ENCODE assay signal across 8 cellular contexts in the genomic region with DNA sequence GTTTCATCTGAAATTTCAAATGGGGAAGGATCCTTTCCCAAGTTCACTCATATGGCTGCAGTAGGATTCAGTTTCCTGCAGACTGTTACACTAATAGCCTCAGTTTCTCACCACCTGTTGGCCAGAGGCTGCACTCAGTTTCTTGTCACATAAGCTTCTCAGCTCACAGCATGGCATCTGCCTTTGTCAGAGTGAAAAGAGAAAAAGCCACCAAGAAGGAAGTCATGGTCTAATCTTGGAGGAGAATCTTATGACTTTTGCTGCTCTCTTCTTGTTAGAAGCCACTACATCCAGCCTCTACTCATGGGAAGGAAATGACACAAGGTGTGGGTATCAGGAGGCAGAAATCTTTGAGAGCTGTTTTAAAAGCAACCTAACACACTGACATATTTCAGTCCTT. TPM values are rescaled to one million over a fixed set of nuclear protein-coding genes. Genes with fewer than 3 reads are reported as not detected.
DNase-seq lines count a peak whose midpoint lies in the region; ATAC-seq, FAIRE-seq and TF ChIP-seq lines count a peak whose summit lies in the region.

No MANE protein-coding gene starts in this region.

- no peak overlapping the region for H2AFZ ChIP-seq in OCI-LY3 (ENCODE audit: low read depth, low read length)

- H3K27me3 ChIP-seq in OCI-LY3 (ENCODE audit: low read depth, low read length) = no peaks in the 10 kb centered on the region
- H3K27me3 ChIP-seq in H7 (ENCODE audit: control insufficient read depth, insufficient read depth, low read length) = no peaks in the 10 kb centered on the region

- no peaks in the 10 kb centered on the region for H3K9me3 ChIP-seq in OCI-LY3 (ENCODE audit: insufficient read depth, low read length)

- H3K9me3 Mint-ChIP-seq in activated CD8-positive, alpha-beta memory T cell treated with anti-CD3 and anti-CD28 coated beads, Interleukin-2, amount 10 ng/mL, durations not matched to agents 7 days and 5 days (ENCODE audit: low read depth) = no peaks in the 10 kb centered on the region
- H3K9me3 Mint-ChIP-seq in stimulated activated effector memory CD8-positive, alpha-beta T cell treated with anti-CD3 and anti-CD28 coated beads, Interleukin-12 subunit alpha, Interleukin-12 subunit beta, amount 100 ng/mL, for 72 hours = no peaks in the 10 kb centered on the region

- H4K20me1 ChIP-seq in OCI-LY3 (ENCODE audit: insufficient read depth, low read length) = no peaks in the 10 kb centered on the region

- H3K36me3 Mint-ChIP-seq in activated CD8-positive, alpha-beta memory T cell treated with anti-CD3 and anti-CD28 coated beads, Interleukin-2, amount 10 ng/mL, durations not matched to agents 7 days and 5 days = no peaks in the 10 kb centered on the region
- H3K36me3 Mint-ChIP-seq in stimulated activated effector memory CD8-positive, alpha-beta T cell treated with anti-CD3 and anti-CD28 coated beads, Interleukin-12 subunit alpha, Interleukin-12 subunit beta, amount 100 ng/mL, for 72 hours = no peaks in the 10 kb centered on the region

- peaks cover 31% of the 10 kb centered on the region for H3K4me1 Mint-ChIP-seq in activated CD8-positive, alpha-beta memory T cell treated with anti-CD3 and anti-CD28 coated beads, Interleukin-2, amount 10 ng/mL, durations not matched to agents 7 days and 5 days
- H3K4me1 Mint-ChIP-seq in stimulated activated effector memory CD8-positive, alpha-beta T cell treated with anti-CD3 and anti-CD28 coated beads, Interleukin-12 subunit alpha, Interleukin-12 subunit beta, amount 100 ng/mL, for 72 hours = peaks cover 34% of the 10 kb centered on the region

- CTCF ChIA-PET in activated CD8-positive, alpha-beta memory T cell treated with anti-CD3 and anti-CD28 coated beads, Interleukin-2, amount 10 ng/mL, durations not matched to agents 7 days and 5 days (lab: Charles Lee) = interaction anchor here (1.5 kb wide), 2 partner anchors 36 to 374 kb away, joined by 3 to 4 read pairs; no protein-coding TSS in a partner anchor

- no peaks in the 10 kb centered on the region for H3K79me2 ChIP-seq in OCI-LY3 (ENCODE audit: low read length)

- H3K36me3 ChIP-seq in OCI-LY3 (replicated peaks; ENCODE audit: low read depth, low read length) (peaks cover 8% of the 10 kb centered on the region), H7 (replicated peaks; ENCODE audit: control insufficient read depth, insufficient read depth, low read length) (no peaks in the 10 kb centered on the region)

- no peak for TF ChIP-seq POLR2A in H54 (IDR thresholded peaks at IDR 0.05; ENCODE audit: low read depth, low read length)

- DNase-seq in activated CD8-positive, alpha-beta memory T cell treated with anti-CD3 and anti-CD28 coated beads, Interleukin-2, amount 10 ng/mL, durations not matched to agents 7 days and 5 days = peak; percentile 67
- no peak for DNase-seq in activated CD8-positive, alpha-beta memory T cell treated with anti-CD3 and anti-CD28 coated beads, Interleukin-2, amount 50 U/mL, for 4 hours
- DNase-seq in stimulated activated effector memory CD8-positive, alpha-beta T cell treated with anti-CD3 and anti-CD28 coated beads, Interleukin-12 subunit alpha, Interleukin-12 subunit beta, amount 100 ng/mL, for 72 hours (ENCODE audit: low spot score in 2 of 2) = peak in 1 of 2 donors; percentile 55
- DNase-seq in islet precursor cell = no peak
- no peak for DNase-seq in H54 (ENCODE audit: insufficient read length, low spot score)
- no peak for DNase-seq in H7

- peak; percentile 97 for ATAC-seq in activated CD8-positive, alpha-beta memory T cell treated with anti-CD3 and anti-CD28 coated beads, Interleukin-2, amount 10 ng/mL, durations not matched to agents 7 days and 5 days
- peak; percentile 44 for ATAC-seq in HG02763 (IDR thresholded peaks at IDR 0.05; ENCODE audit: unreplicated experiment)
- ATAC-seq in stimulated activated effector memory CD8-positive, alpha-beta T cell treated with anti-CD3 and anti-CD28 coated beads, Interleukin-12 subunit alpha, Interleukin-12 subunit beta, amount 100 ng/mL, for 72 hours = peak; percentile 98

- H3K4me3 Mint-ChIP-seq in activated CD8-positive, alpha-beta memory T cell treated with anti-CD3 and anti-CD28 coated beads, Interleukin-2, amount 10 ng/mL, durations not matched to agents 7 days and 5 days = peak overlapping the region; percentile 28
- peak overlapping the region; percentile 49 for H3K4me3 Mint-ChIP-seq in stimulated activated effector memory CD8-positive, alpha-beta T cell treated with anti-CD3 and anti-CD28 coated beads, Interleukin-12 subunit alpha, Interleukin-12 subunit beta, amount 100 ng/mL, for 72 hours

- peaks cover 56% of the 10 kb centered on the region for H3K4me1 ChIP-seq in OCI-LY3 (ENCODE audit: low read length)

- TF ChIP-seq CTCF in OCI-LY3 (IDR thresholded peaks at IDR 0.05; ENCODE audit: low read depth, low read length) = no peak

- H3K4me3 ChIP-seq in OCI-LY3 (ENCODE audit: low read length) (peak overlapping the region; percentile 61), H7 (ENCODE audit: insufficient read depth, low read depth, low read length) (no peak overlapping the region)

- peak overlapping the region; percentile 76 for H3K9ac ChIP-seq in OCI-LY3 (ENCODE audit: low read length)

- H3K27ac Mint-ChIP-seq in activated CD8-positive, alpha-beta memory T cell treated with anti-CD3 and anti-CD28 coated beads, Interleukin-2, amount 10 ng/mL, durations not matched to agents 7 days and 5 days = peak overlapping the region; percentile 78
- H3K27ac Mint-ChIP-seq in stimulated activated effector memory CD8-positive, alpha-beta T cell treated with anti-CD3 and anti-CD28 coated beads, Interleukin-12 subunit alpha, Interleukin-12 subunit beta, amount 100 ng/mL, for 72 hours = peak overlapping the region; percentile 73

- H3K4me2 ChIP-seq in OCI-LY3 (ENCODE audit: low read length) = peak overlapping the region; percentile 84

- peak overlapping the region; percentile 94 for H3K27ac ChIP-seq in OCI-LY3 (ENCODE audit: low read length)

- no peaks in the 10 kb centered on the region for H3K27me3 Mint-ChIP-seq in activated CD8-positive, alpha-beta memory T cell treated with anti-CD3 and anti-CD28 coated beads, Interleukin-2, amount 10 ng/mL, durations not matched to agents 7 days and 5 days

- FAIRE-seq in H54 (lab: Jason Lieb, UNC) = no peak

RNA-seq across cellular contexts. Expression of gene BTG1, which starts 39.4 kb away (rescaled TPM):
- 100 to 1,000 TPM in 1 of 2 experiments, 10 to 100 TPM in 1; 91.7 to 132 TPM for total RNA-seq in activated CD8-positive, alpha-beta memory T cell treated with anti-CD3 and anti-CD28 coated beads, Interleukin-2, amount 10 ng/mL, durations not matched to agents 7 days and 5 days
- 4.6 and 5.1 TPM in 2 replicates for total RNA-seq in H7 (2014; rRNA removed; shearing (Covaris generic))

Comparison
In these comparisons a context has a peak if more than half of its experiments do, and no peak if none do; other contexts are left out.
1. ATAC-seq: peak in every context shown above with its lines; median percentile 98 in stimulated activated effector memory CD8-positive, alpha-beta T cell treated with anti-CD3 and anti-CD28 coated beads, Interleukin-12 subunit alpha, Interleukin-12 subunit beta, amount 100 ng/mL, for 72 hours; 97 in activated CD8-positive, alpha-beta memory T cell treated with anti-CD3 and anti-CD28 coated beads, Interleukin-2, amount 10 ng/mL, durations not matched to agents 7 days and 5 days; 44 in HG02763.
2. RNA of gene BTG1, which starts 39.4 kb away (total RNA-seq): 91.7 to 132 TPM in activated CD8-positive, alpha-beta memory T cell treated with anti-CD3 and anti-CD28 coated beads, Interleukin-2, amount 10 ng/mL, durations not matched to agents 7 days and 5 days; 4.6 to 5.1 TPM in H7; every median in the first group is over 10 times any median in the second.